Comparison of ENCODE assay signal across 16 cellular contexts in the genomic region with DNA sequence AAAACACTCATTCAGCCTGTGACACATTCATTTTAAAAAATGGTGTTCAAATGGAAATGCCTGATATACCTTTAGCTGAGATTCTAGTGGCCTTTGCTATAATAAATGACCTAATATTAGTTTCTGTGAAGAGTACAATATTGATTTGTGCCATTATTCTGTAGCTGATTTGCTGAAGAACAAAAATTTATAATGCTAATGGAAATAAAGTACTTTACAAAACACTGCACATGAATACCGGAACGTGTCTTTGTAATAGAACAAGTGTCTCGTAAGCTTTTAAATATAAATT.
DNase-seq lines count a peak whose midpoint lies in the region; TF ChIP-seq lines count a peak whose summit lies in the region.
"Had no signal": no experiment of that assay in that cellular context is flagged by ENCODE, and none has a peak within 500 bp of the region (broad histone marks: within the 10 kb centered on the region; RNA-seq: fewer than 3 reads in every experiment).

No MANE protein-coding gene starts in this region.

- no peaks in the 10 kb centered on the region for H3K9me3 Mint-ChIP-seq in MCF 10A (ENCODE audit: unreplicated experiment)
- H3K9me3 Mint-ChIP-seq in endothelial cell (ENCODE audit: unreplicated experiment): no peaks in the 10 kb centered on the region

- H3K4me2 ChIP-seq in mammary epithelial cell (ENCODE audit: insufficient read depth, low read depth, low read length) (no peak overlapping the region), OCI-LY1 (ENCODE audit: low read length) (no peak overlapping the region)

- TF ChIP-seq CTCF in MCF 10A (IDR thresholded peaks at IDR 0.05; ENCODE audit: unreplicated experiment) (peak; percentile 4), mammary epithelial cell (conservative IDR thresholded peaks at IDR 0.05 in 1 of 2, IDR thresholded peaks at IDR 0.05 in 1 of 2; ENCODE audit: extremely low read depth in 1 of 2, insufficient read depth in 1 of 2, low read depth in 1 of 2, low read length in 2 of 2) (no peak), OCI-LY1 (IDR thresholded peaks at IDR 0.05; ENCODE audit: low read length) (peak; percentile 3; the same call in 1 of the 2 replicates), endothelial cell (IDR thresholded peaks at IDR 0.05; ENCODE audit: unreplicated experiment) (peak; percentile 64)

- no peaks in the 10 kb centered on the region for H3K9me2 ChIP-seq in OCI-LY1 (ENCODE audit: low read depth, low read length)

- H3K9ac ChIP-seq in mammary epithelial cell (ENCODE audit: insufficient read depth, low read length) (no peak overlapping the region), OCI-LY1 (ENCODE audit: low read length) (no peak overlapping the region), subcutaneous abdominal adipose tissue (ENCODE audit: low read length in 5 of 5) (no peak overlapping the region)

- H3K9me3 ChIP-seq in mammary epithelial cell (replicated peaks; ENCODE audit: insufficient read depth, low read length) (no peaks in the 10 kb centered on the region), OCI-LY1 (ENCODE audit: low read length) (no peaks in the 10 kb centered on the region), subcutaneous abdominal adipose tissue (ENCODE audit: control insufficient read depth in 5 of 5, low read length in 5 of 5) (no peaks in the 10 kb centered on the region)
- H3K9me3 ChIP-seq: SJCRH30 had no signal

- H3F3A ChIP-seq in OCI-LY1 (ENCODE audit: insufficient read depth, low read length): no peaks in the 10 kb centered on the region

- CTCF ChIA-PET in MCF 10A (lab: Yijun Ruan, JAX) (interaction anchor here (0.6 to 1.8 kb wide), 12 partner anchors 8 to 812 kb away, joined by 3 to 8 read pairs (median 4); no protein-coding TSS in a partner anchor), mammary epithelial cell (lab: Charles Lee; ENCODE audit: low non-redundant PET) (no interaction called here)

- H4K20me1 ChIP-seq in mammary epithelial cell (ENCODE audit: insufficient read depth, low read length): no peaks in the 10 kb centered on the region
- no peaks in the 10 kb centered on the region for H4K20me1 ChIP-seq in OCI-LY1 (ENCODE audit: insufficient read depth, low read length)

- DNase-seq in MCF 10A (ENCODE audit: unreplicated experiment) (no peak), mammary epithelial cell (no peak), endothelial cell (ENCODE audit: low spot score) (no peak), H4 (ENCODE audit: low spot score) (no peak), amygdala (lab: John Stamatoyannopoulos, UW) (no peak), mesenteric fat pad (ENCODE audit: low spot score) (no peak)
- DNase-seq: DMS79, NCI-H1092, NCI-H1694 treated with DMSO at 0.1 percent for 48 hours, NCI-H446 treated with DMSO at 0.1 percent for 48 hours, NCI-H774 had no signal

- H3K36me3 Mint-ChIP-seq in MCF 10A (ENCODE audit: insufficient read depth, unreplicated experiment): peaks cover 5% of the 10 kb centered on the region
- H3K36me3 Mint-ChIP-seq in endothelial cell (ENCODE audit: low read depth, unreplicated experiment): no peaks in the 10 kb centered on the region

- H3K27ac Mint-ChIP-seq in MCF 10A (ENCODE audit: low read depth, unreplicated experiment) (no peak overlapping the region), endothelial cell (ENCODE audit: unreplicated experiment) (peak overlapping the region; percentile 96)

- intact Hi-C loops in MCF 10A (cut with micrococcal nuclease): loop anchor here (1.0 kb wide), 1 partner anchor 656 kb away; no protein-coding TSS in a partner anchor
- intact Hi-C loops in mammary epithelial cell (cut with micrococcal nuclease): loop anchor here (1.0 to 5.0 kb wide), 2 partner anchors 656 to 772 kb away; no protein-coding TSS in a partner anchor

- no peak overlapping the region for H3K27ac ChIP-seq in mammary epithelial cell (ENCODE audit: insufficient read depth, low read depth, low read length)
- H3K27ac ChIP-seq in OCI-LY1 (ENCODE audit: low read depth, low read length, poor library complexity, severe bottlenecking): no peak overlapping the region
- H3K27ac ChIP-seq in subcutaneous abdominal adipose tissue (ENCODE audit: low read depth, low read length): peak overlapping the region; percentile 59
- H3K27ac ChIP-seq: SJCRH30 had no signal

- POLR2A ChIA-PET in MCF 10A (lab: Yijun Ruan, JAX): interaction anchor here (0.6 kb wide), 1 partner anchor 1756 kb away, joined by 3 read pairs; no protein-coding TSS in a partner anchor

- H3K4me1 Mint-ChIP-seq in MCF 10A (ENCODE audit: insufficient read depth, unreplicated experiment) (no peaks in the 10 kb centered on the region), endothelial cell (ENCODE audit: unreplicated experiment) (peaks cover 14% of the 10 kb centered on the region)

- BruUV-seq in MCF 10A (replicated peaks; lab: Mats Ljungman, UMichigan) (no TSS peak), mammary epithelial cell (replicated peaks; lab: Mats Ljungman, UMichigan) (no TSS peak)

- H3K4me3 ChIP-seq in mammary epithelial cell (replicated peaks in 1 of 3; ENCODE audit: insufficient read depth in 1 of 3, low read depth in 2 of 3, low read length in 3 of 3) (no peak overlapping the region), OCI-LY1 (ENCODE audit: low read depth, low read length, poor library complexity, severe bottlenecking) (no peak overlapping the region), subcutaneous abdominal adipose tissue (ENCODE audit: low read depth in 1 of 5, low read length in 5 of 5) (no peak overlapping the region)
- H3K4me3 ChIP-seq: GM12878, SJCRH30 had no signal

- H2AFZ ChIP-seq in mammary epithelial cell (ENCODE audit: low read depth, low read length): no peak overlapping the region
- H2AFZ ChIP-seq in OCI-LY1 (ENCODE audit: low read length): no peak overlapping the region

- in situ Hi-C loops in mammary epithelial cell (cut with MboI; ENCODE audit: low sequenced_read_pairs in 2 of 2): loop anchor here in 1 of 2 donors (25.0 kb wide), 1 partner anchor 772 kb away; no protein-coding TSS in a partner anchor

- no peaks in the 10 kb centered on the region for H3K79me2 ChIP-seq in mammary epithelial cell (ENCODE audit: insufficient read depth, low read length)
- no peaks in the 10 kb centered on the region for H3K79me2 ChIP-seq in OCI-LY1 (ENCODE audit: insufficient read depth, low read length)

- 97% methylated on average over 3 of the region's 3 CpGs for WGBS in mammary epithelial cell (ENCODE audit: low coverage, missing lambda C conversion rate)

- H3K27me3 ChIP-seq in mammary epithelial cell (ENCODE audit: insufficient read depth, low read length) (no peaks in the 10 kb centered on the region), OCI-LY1 (ENCODE audit: insufficient read depth, low read length) (no peaks in the 10 kb centered on the region), subcutaneous abdominal adipose tissue (ENCODE audit: control insufficient read depth in 5 of 5, insufficient read depth in 4 of 5, low read length in 5 of 5) (no peaks in the 10 kb centered on the region)
- H3K27me3 ChIP-seq: SJCRH30 had no signal

- no peaks in the 10 kb centered on the region for H3K27me3 Mint-ChIP-seq in MCF 10A (ENCODE audit: insufficient read depth, unreplicated experiment)
- H3K27me3 Mint-ChIP-seq in endothelial cell (ENCODE audit: unreplicated experiment): no peaks in the 10 kb centered on the region
- H3K27me3 Mint-ChIP-seq: CD4-positive, CD25-positive, alpha-beta regulatory T cell had no signal

- H3K4me3 Mint-ChIP-seq in MCF 10A (ENCODE audit: unreplicated experiment): no peak overlapping the region
- no peak overlapping the region for H3K4me3 Mint-ChIP-seq in endothelial cell (ENCODE audit: unreplicated experiment)
- H3K4me3 Mint-ChIP-seq: CD4-positive, CD25-positive, alpha-beta regulatory T cell had no signal

- dilution Hi-C loops in mammary epithelial cell (cut with HindIII; ENCODE audit: low sequenced_read_pairs): no loop called here

- H3K4me1 ChIP-seq in mammary epithelial cell (ENCODE audit: insufficient read depth, low read length) (no peaks in the 10 kb centered on the region), OCI-LY1 (ENCODE audit: insufficient read depth, low read length, severe bottlenecking) (peaks cover 6% of the 10 kb centered on the region), subcutaneous abdominal adipose tissue (ENCODE audit: control insufficient read depth in 5 of 5, insufficient read depth in 5 of 5, low read length in 5 of 5) (peaks cover 0 to 2% (median 0%) of the 10 kb centered on the region in 5 donors)
- H3K4me1 ChIP-seq: SJCRH30 had no signal

- H3K36me3 ChIP-seq in mammary epithelial cell (ENCODE audit: insufficient read depth, low read length) (no peaks in the 10 kb centered on the region), OCI-LY1 (ENCODE audit: insufficient read depth, low read length) (no peaks in the 10 kb centered on the region), subcutaneous abdominal adipose tissue (ENCODE audit: control insufficient read depth in 5 of 5, insufficient read depth in 5 of 5, low read length in 5 of 5) (peaks cover 2 to 18% (median 6%) of the 10 kb centered on the region in 5 donors)
- H3K36me3 ChIP-seq: SJCRH30 had no signal

Comparison
In these comparisons a context has a peak if more than half of its experiments do, and no peak if none do; other contexts are left out.
1. CTCF ChIP-seq: peak in MCF 10A (single experiment), OCI-LY1 (single experiment) and endothelial cell (single experiment); none in mammary epithelial cell (0 of 2).